23 cellular contexts compared by ENCODE assay signal in the genomic region with DNA sequence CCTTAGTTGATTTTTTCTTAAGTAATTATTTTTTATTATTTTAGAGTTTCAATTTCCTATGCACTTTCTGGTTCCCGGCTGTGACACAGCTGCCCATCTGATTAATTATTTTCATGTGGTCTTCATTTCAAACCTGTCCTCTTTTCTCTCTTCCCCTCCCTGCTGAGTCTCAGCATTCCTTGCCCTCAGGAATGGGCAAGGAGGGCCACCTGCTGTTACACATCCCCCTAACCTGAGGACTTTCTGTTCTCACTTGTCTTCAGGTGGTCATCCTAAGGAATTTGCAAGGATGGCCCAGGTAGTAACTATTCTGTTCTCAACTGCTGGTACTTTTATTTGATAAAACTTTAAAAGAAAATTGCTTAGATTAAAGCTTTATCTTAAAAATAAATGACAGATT.
DNase-seq lines count a peak whose midpoint lies in the region; ATAC-seq and TF ChIP-seq lines count a peak whose summit lies in the region.
"Had no signal": no experiment of that assay in that cellular context is flagged by ENCODE, and none has a peak within 500 bp of the region (broad histone marks: within the 10 kb centered on the region; RNA-seq: fewer than 3 reads in every experiment).

No MANE protein-coding gene starts in this region.

- H3K4me1 Mint-ChIP-seq in nephron progenitor cell = no peaks in the 10 kb centered on the region
- H3K4me1 Mint-ChIP-seq in activated naive CD4-positive, alpha-beta T cell treated with anti-CD3 and anti-CD28 coated beads, Interleukin-2, amount 10 ng/mL, durations not matched to agents 7 days and 5 days = no peaks in the 10 kb centered on the region

- H3K4me3 ChIP-seq in SK-N-SH (ENCODE audit: low read depth in 2 of 2, low read length in 1 of 2) (no peak overlapping the region), NT2/D1 (ENCODE audit: insufficient read length, low read depth) (no peak overlapping the region)
- H3K4me3 ChIP-seq: BLaER1 had no signal

- no peak overlapping the region for H3K9ac ChIP-seq in SK-N-SH
- H3K9ac ChIP-seq in NT2/D1 (ENCODE audit: insufficient read length, low read depth) = no peak overlapping the region
- H3K9ac ChIP-seq: BLaER1 had no signal

- no peak overlapping the region for H2AFZ ChIP-seq in SK-N-SH (ENCODE audit: low read depth)

- no peaks in the 10 kb centered on the region for H3K27me3 Mint-ChIP-seq in nephron progenitor cell (ENCODE audit: low read depth, poor library complexity)
- no peaks in the 10 kb centered on the region for H3K27me3 Mint-ChIP-seq in activated naive CD4-positive, alpha-beta T cell treated with anti-CD3 and anti-CD28 coated beads, Interleukin-2, amount 10 ng/mL, durations not matched to agents 7 days and 5 days
- H3K27me3 Mint-ChIP-seq: CD4-positive, alpha-beta T cell had no signal

- H3K4me2 ChIP-seq in SK-N-SH = no peak overlapping the region
- H3K4me2 ChIP-seq: BLaER1 had no signal

- no peak for TF ChIP-seq EP300 in SK-N-SH (IDR thresholded peaks at IDR 0.05; ENCODE audit: borderline replicate concordance in 1 of 2, low read depth in 1 of 2, low read length in 1 of 2)

- no peak overlapping the region for H3K4me3 Mint-ChIP-seq in nephron progenitor cell
- no peak overlapping the region for H3K4me3 Mint-ChIP-seq in activated naive CD4-positive, alpha-beta T cell treated with anti-CD3 and anti-CD28 coated beads, Interleukin-2, amount 10 ng/mL, durations not matched to agents 7 days and 5 days
- H3K4me3 Mint-ChIP-seq: CD4-positive, alpha-beta T cell; HFFc6 had no signal

- H3K9me2 ChIP-seq in SK-N-SH = no peaks in the 10 kb centered on the region

- CTCF ChIA-PET in SK-N-SH (lab: Yijun Ruan, JAX) = interaction anchor here (1.1 to 2.2 kb wide), 2 partner anchors 18 to 127 kb away, joined by 4 to 9 read pairs; no protein-coding TSS in a partner anchor
- CTCF ChIA-PET in activated naive CD4-positive, alpha-beta T cell treated with anti-CD3 and anti-CD28 coated beads, Interleukin-2, amount 10 ng/mL, durations not matched to agents 7 days and 5 days (lab: Charles Lee) = no interaction called here

- ATAC-seq in SK-N-SH treated with all-trans-retinoic acid at 6 μM for 48 hours = no peak
- no peak for ATAC-seq in esophagus mucosa
- no peak for ATAC-seq in HG03135 (IDR thresholded peaks at IDR 0.05; ENCODE audit: unreplicated experiment)
- ATAC-seq: Panc1 had no signal

- H3K9me3 Mint-ChIP-seq in nephron progenitor cell = peaks cover 6% of the 10 kb centered on the region
- H3K9me3 Mint-ChIP-seq in activated naive CD4-positive, alpha-beta T cell treated with anti-CD3 and anti-CD28 coated beads, Interleukin-2, amount 10 ng/mL, durations not matched to agents 7 days and 5 days = peaks cover 2% of the 10 kb centered on the region
- H3K9me3 Mint-ChIP-seq: HFFc6 had no signal

- H3K36me3 ChIP-seq in SK-N-SH (replicated peaks in 1 of 2; ENCODE audit: control insufficient read depth in 1 of 2, insufficient read depth in 2 of 2, low read length in 1 of 2) (no peaks in the 10 kb centered on the region), NT2/D1 (ENCODE audit: insufficient read depth, insufficient read length, low read length) (no peaks in the 10 kb centered on the region)
- H3K36me3 ChIP-seq: BLaER1 had no signal

- TF ChIP-seq CTCF in SK-N-SH (IDR thresholded peaks at IDR 0.05) (no peak), nephron progenitor cell (IDR thresholded peaks at IDR 0.05) (no peak)

- POLR2A ChIA-PET in SK-N-SH (lab: Yijun Ruan, JAX) = no interaction called here

- no peak overlapping the region for H3K27ac ChIP-seq in SK-N-SH (ENCODE audit: low read depth in 2 of 2, low read length in 1 of 2)
- H3K27ac ChIP-seq: 22Rv1, BLaER1 had no signal

- 59% methylated on average over 1 of the region's 1 CpG for WGBS in SK-N-SH (ENCODE audit: low lambda C conversion rate)

- H4K20me1 ChIP-seq in SK-N-SH (ENCODE audit: insufficient read depth) = no peaks in the 10 kb centered on the region
- H4K20me1 ChIP-seq: BLaER1 had no signal

- peaks cover 0 to 3% of the 10 kb centered on the region in 2 experiments; a peak in 2 of 4 replicates for H3K4me1 ChIP-seq in SK-N-SH (ENCODE audit: control insufficient read depth in 1 of 2, insufficient read depth in 2 of 2, low read depth in 1 of 2, low read length in 1 of 2)
- H3K4me1 ChIP-seq in NT2/D1 (ENCODE audit: insufficient read depth, insufficient read length) = no peaks in the 10 kb centered on the region
- H3K4me1 ChIP-seq: BLaER1 had no signal

- H3K27me3 ChIP-seq in SK-N-SH (ENCODE audit: insufficient read depth) = no peaks in the 10 kb centered on the region
- H3K27me3 ChIP-seq in NT2/D1 (ENCODE audit: insufficient read depth, insufficient read length) = no peaks in the 10 kb centered on the region
- H3K27me3 ChIP-seq: BLaER1 had no signal

- H3K9me3 ChIP-seq in SK-N-SH (no peaks in the 10 kb centered on the region), NT2/D1 (ENCODE audit: insufficient read depth, low read length) (0 out of 2 replicates have a peak, but pooled peaks cover 5% of the 10 kb centered on the region)
- H3K9me3 ChIP-seq: BLaER1 had no signal

- H3K79me2 ChIP-seq in SK-N-SH (ENCODE audit: insufficient read depth) = no peaks in the 10 kb centered on the region

- H3F3A ChIP-seq in SK-N-SH (replicated peaks; ENCODE audit: insufficient read depth) = no peaks in the 10 kb centered on the region

- DNase-seq in SK-N-SH = peak; percentile 1
- peak; percentile 33 for DNase-seq in NT2/D1 (ENCODE audit: low read depth, low spot score)
- peak; percentile 63 for DNase-seq in iPS DF 19.7 (ENCODE audit: low read depth, low spot score)
- DNase-seq in nephron progenitor cell = no peak
- no peak for DNase-seq in activated naive CD4-positive, alpha-beta T cell treated with anti-CD3 and anti-CD28 coated beads, Interleukin-2, amount 10 ng/mL, durations not matched to agents 7 days and 5 days
- DNase-seq: ACHN; CD4-positive, alpha-beta T cell; COR-L47; DND-41; HFFc6; KG1; NCI-H1105; NCI-H146; NCI-H2029; NCI-H2227 treated with DMSO at 0.1 percent for 48 hours; NCI-H510A; NCI-H748 treated with DMSO at 0.1 percent for 48 hours had no signal

- H3K36me3 Mint-ChIP-seq in nephron progenitor cell (ENCODE audit: low read depth) = no peaks in the 10 kb centered on the region
- no peaks in the 10 kb centered on the region for H3K36me3 Mint-ChIP-seq in activated naive CD4-positive, alpha-beta T cell treated with anti-CD3 and anti-CD28 coated beads, Interleukin-2, amount 10 ng/mL, durations not matched to agents 7 days and 5 days

- peak; percentile 27 for TF ChIP-seq RAD21 in SK-N-SH (IDR thresholded peaks at IDR 0.05; ENCODE audit: low read length)

- peak overlapping the region; percentile 17 for H3K27ac Mint-ChIP-seq in nephron progenitor cell
- H3K27ac Mint-ChIP-seq in activated naive CD4-positive, alpha-beta T cell treated with anti-CD3 and anti-CD28 coated beads, Interleukin-2, amount 10 ng/mL, durations not matched to agents 7 days and 5 days = no peak overlapping the region
- H3K27ac Mint-ChIP-seq: CD4-positive, alpha-beta T cell; HFFc6 had no signal

TF ChIP-seq in SK-N-SH, 30 proteins besides CTCF, POLR2A, EP300 and RAD21:
- TF ChIP-seq, protein P1, sequence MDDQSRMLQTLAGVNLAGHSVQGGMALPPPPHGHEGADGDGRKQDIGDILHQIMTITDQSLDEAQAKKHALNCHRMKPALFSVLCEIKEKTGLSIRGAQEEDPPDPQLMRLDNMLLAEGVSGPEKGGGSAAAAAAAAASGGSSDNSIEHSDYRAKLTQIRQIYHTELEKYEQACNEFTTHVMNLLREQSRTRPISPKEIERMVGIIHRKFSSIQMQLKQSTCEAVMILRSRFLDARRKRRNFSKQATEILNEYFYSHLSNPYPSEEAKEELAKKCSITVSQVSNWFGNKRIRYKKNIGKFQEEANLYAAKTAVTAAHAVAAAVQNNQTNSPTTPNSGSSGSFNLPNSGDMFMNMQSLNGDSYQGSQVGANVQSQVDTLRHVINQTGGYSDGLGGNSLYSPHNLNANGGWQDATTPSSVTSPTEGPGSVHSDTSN (IDR thresholded peaks at IDR 0.05) = no peak
- no peak for TF ChIP-seq CHD2 (IDR thresholded peaks at IDR 0.05; ENCODE audit: low read length, partially characterized antibody)
TF ChIP-seq in SK-N-SH: peak in this region for 0.

TF ChIP-seq in SK-N-SH treated with all-trans-retinoic acid at 6 μM for 48 hours, 23 proteins besides CTCF, POLR2A, EP300 and RAD21:
- TF ChIP-seq, protein P2, sequence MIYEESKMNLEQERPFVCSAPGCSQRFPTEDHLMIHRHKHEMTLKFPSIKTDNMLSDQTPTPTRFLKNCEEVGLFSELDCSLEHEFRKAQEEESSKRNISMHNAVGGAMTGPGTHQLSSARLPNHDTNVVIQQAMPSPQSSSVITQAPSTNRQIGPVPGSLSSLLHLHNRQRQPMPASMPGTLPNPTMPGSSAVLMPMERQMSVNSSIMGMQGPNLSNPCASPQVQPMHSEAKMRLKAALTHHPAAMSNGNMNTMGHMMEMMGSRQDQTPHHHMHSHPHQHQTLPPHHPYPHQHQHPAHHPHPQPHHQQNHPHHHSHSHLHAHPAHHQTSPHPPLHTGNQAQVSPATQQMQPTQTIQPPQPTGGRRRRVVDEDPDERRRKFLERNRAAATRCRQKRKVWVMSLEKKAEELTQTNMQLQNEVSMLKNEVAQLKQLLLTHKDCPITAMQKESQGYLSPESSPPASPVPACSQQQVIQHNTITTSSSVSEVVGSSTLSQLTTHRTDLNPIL (CRISPR knock-in tag; IDR thresholded peaks at IDR 0.05; ENCODE audit: low read depth) = no peak

Comparison
In these comparisons a context has a peak if more than half of its experiments do, and no peak if none do; other contexts are left out.
1. DNase-seq: peak in SK-N-SH (single experiment), NT2/D1 (single experiment) and iPS DF 19.7 (single experiment); none in nephron progenitor cell (single experiment) and activated naive CD4-positive, alpha-beta T cell treated with anti-CD3 and anti-CD28 coated beads, Interleukin-2, amount 10 ng/mL, durations not matched to agents 7 days and 5 days (single experiment).